1 cellular context compared by ENCODE assay signal in the genomic region with DNA sequence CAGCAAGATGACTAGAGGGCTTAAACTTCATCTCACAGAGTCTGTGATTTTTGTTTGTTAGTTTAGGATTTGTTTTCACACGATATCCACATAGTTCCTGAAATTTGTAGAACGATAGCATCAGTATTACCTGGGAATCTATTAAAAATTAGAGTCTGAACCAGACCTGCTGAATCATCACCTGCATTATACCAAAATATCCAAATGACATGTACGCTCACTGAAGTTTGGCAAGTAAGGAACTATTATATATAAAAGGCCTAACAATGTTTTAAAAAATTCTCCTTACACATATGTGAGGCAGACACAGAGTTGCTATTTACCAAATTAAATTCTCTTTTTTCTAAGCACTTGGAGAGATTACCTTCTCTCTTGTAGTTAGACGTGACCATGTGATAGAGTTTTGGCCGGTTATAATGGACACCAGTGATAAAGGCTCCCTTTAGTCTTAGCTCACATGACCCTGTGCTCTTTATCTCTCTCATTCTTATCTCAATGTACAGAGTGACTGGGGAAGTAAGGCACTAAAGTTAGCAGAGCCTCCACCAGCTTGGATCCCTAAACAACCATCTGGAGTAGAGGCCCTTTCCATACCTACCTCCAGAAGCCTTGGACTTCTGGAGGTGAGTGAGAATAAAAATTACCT.
TF ChIP-seq lines count a peak whose summit lies in the region.

No MANE protein-coding gene starts in this region.

TF ChIP-seq in K562, 482 proteins besides CTCF, POLR2A, EP300 and RAD21 (continued from another document and continues in another):
- TF ChIP-seq TEAD4 (IDR thresholded peaks at IDR 0.05; ENCODE audit: low read length) = peak; percentile 92
- TF ChIP-seq TEAD4 (CRISPR knock-in tag; IDR thresholded peaks at IDR 0.05; ENCODE audit: borderline replicate concordance) = no peak
- TF ChIP-seq, protein P1, sequence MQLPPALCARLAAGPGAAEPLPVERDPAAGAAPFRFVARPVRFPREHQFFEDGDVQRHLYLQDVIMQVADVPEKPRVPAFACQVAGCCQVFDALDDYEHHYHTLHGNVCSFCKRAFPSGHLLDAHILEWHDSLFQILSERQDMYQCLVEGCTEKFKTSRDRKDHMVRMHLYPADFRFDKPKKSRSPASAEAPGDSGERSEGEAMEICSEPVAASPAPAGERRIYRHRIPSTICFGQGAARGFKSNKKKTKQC (CRISPR knock-in tag; IDR thresholded peaks at IDR 0.05) = no peak
- TF ChIP-seq, protein P2, sequence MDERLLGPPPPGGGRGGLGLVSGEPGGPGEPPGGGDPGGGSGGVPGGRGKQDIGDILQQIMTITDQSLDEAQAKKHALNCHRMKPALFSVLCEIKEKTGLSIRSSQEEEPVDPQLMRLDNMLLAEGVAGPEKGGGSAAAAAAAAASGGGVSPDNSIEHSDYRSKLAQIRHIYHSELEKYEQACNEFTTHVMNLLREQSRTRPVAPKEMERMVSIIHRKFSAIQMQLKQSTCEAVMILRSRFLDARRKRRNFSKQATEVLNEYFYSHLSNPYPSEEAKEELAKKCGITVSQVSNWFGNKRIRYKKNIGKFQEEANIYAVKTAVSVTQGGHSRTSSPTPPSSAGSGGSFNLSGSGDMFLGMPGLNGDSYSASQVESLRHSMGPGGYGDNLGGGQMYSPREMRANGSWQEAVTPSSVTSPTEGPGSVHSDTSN (CRISPR knock-in tag; IDR thresholded peaks at IDR 0.05; ENCODE audit: low read depth) = no peak
- TF ChIP-seq, protein P2 (tag; conservative IDR thresholded peaks at IDR 0.05; ENCODE audit: low read depth) = peak; percentile 27; the same call in 1 of the 2 replicates
- TF ChIP-seq EHMT2 (IDR thresholded peaks at IDR 0.05) = peak; percentile 79
- peak; percentile 54 for TF ChIP-seq TBP (optimal IDR thresholded peaks at IDR 0.05; ENCODE audit: low read depth, low read length)
- TF ChIP-seq, protein P3, sequence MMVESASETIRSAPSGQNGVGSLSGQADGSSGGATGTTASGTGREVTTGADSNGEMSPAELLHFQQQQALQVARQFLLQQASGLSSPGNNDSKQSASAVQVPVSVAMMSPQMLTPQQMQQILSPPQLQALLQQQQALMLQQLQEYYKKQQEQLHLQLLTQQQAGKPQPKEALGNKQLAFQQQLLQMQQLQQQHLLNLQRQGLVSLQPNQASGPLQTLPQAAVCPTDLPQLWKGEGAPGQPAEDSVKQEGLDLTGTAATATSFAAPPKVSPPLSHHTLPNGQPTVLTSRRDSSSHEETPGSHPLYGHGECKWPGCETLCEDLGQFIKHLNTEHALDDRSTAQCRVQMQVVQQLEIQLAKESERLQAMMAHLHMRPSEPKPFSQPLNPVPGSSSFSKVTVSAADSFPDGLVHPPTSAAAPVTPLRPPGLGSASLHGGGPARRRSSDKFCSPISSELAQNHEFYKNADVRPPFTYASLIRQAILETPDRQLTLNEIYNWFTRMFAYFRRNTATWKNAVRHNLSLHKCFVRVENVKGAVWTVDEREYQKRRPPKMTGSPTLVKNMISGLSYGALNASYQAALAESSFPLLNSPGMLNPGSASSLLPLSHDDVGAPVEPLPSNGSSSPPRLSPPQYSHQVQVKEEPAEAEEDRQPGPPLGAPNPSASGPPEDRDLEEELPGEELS (CRISPR knock-in tag; IDR thresholded peaks at IDR 0.05; ENCODE audit: borderline replicate concordance) = no peak
- peak in 1 of 2 experiments; percentile 66; a peak in 1 of 4 replicates for TF ChIP-seq MAZ (CRISPR knock-in tag; conservative IDR thresholded peaks at IDR 0.05 in 1 of 2, IDR thresholded peaks at IDR 0.05 in 1 of 2)
- TF ChIP-seq BRCA1 (IDR thresholded peaks at IDR 0.05) = no peak
- no peak for TF ChIP-seq BRCA1 (CRISPR knock-in tag; IDR thresholded peaks at IDR 0.05)
- no peak for TF ChIP-seq ZNF212 (CRISPR knock-in tag; IDR thresholded peaks at IDR 0.05)
- peak; percentile 84 for TF ChIP-seq RNF2 (IDR thresholded peaks at IDR 0.05)
- TF ChIP-seq TRIM24 (IDR thresholded peaks at IDR 0.05) = peak; percentile 95 to 96
- peak; percentile 92 for TF ChIP-seq MITF (IDR thresholded peaks at IDR 0.05)
- no peak for TF ChIP-seq HMG20B (CRISPR knock-in tag; IDR thresholded peaks at IDR 0.05)
- peak; percentile 77; the same call in 1 of the 2 replicates for TF ChIP-seq STAT5A (IDR thresholded peaks at IDR 0.05; ENCODE audit: borderline replicate concordance, low read length)
- TF ChIP-seq FOSL1 (tag; conservative IDR thresholded peaks at IDR 0.05) = peak; percentile 58
- 0 out of 2 replicates have a peak, but pooled peaks have one; percentile 42 for TF ChIP-seq ZNF76 (CRISPR knock-in tag; IDR thresholded peaks at IDR 0.05; ENCODE audit: borderline replicate concordance)
- peak; percentile 86 for TF ChIP-seq SMARCA4 (IDR thresholded peaks at IDR 0.05)
- TF ChIP-seq CHAMP1 (IDR thresholded peaks at IDR 0.05) = peak; percentile 99
- no peak for TF ChIP-seq ZBTB43 (CRISPR knock-in tag; IDR thresholded peaks at IDR 0.05)
- TF ChIP-seq, protein P4, sequence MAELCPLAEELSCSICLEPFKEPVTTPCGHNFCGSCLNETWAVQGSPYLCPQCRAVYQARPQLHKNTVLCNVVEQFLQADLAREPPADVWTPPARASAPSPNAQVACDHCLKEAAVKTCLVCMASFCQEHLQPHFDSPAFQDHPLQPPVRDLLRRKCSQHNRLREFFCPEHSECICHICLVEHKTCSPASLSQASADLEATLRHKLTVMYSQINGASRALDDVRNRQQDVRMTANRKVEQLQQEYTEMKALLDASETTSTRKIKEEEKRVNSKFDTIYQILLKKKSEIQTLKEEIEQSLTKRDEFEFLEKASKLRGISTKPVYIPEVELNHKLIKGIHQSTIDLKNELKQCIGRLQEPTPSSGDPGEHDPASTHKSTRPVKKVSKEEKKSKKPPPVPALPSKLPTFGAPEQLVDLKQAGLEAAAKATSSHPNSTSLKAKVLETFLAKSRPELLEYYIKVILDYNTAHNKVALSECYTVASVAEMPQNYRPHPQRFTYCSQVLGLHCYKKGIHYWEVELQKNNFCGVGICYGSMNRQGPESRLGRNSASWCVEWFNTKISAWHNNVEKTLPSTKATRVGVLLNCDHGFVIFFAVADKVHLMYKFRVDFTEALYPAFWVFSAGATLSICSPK (IDR thresholded peaks at IDR 0.05; ENCODE audit: borderline replicate concordance) = no peak
- no peak for TF ChIP-seq PTTG1 (tag; IDR thresholded peaks at IDR 0.05; ENCODE audit: low read depth)
- TF ChIP-seq, protein P5, sequence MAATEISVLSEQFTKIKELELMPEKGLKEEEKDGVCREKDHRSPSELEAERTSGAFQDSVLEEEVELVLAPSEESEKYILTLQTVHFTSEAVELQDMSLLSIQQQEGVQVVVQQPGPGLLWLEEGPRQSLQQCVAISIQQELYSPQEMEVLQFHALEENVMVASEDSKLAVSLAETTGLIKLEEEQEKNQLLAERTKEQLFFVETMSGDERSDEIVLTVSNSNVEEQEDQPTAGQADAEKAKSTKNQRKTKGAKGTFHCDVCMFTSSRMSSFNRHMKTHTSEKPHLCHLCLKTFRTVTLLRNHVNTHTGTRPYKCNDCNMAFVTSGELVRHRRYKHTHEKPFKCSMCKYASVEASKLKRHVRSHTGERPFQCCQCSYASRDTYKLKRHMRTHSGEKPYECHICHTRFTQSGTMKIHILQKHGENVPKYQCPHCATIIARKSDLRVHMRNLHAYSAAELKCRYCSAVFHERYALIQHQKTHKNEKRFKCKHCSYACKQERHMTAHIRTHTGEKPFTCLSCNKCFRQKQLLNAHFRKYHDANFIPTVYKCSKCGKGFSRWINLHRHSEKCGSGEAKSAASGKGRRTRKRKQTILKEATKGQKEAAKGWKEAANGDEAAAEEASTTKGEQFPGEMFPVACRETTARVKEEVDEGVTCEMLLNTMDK (IDR thresholded peaks at IDR 0.05; ENCODE audit: borderline replicate concordance, insufficient read depth, low read depth, low read length, poor library complexity, severe bottlenecking) = no peak
- TF ChIP-seq HDAC3 (IDR thresholded peaks at IDR 0.05; ENCODE audit: borderline replicate concordance, partially characterized antibody) = peak; percentile 62
- TF ChIP-seq CCNT2 (IDR thresholded peaks at IDR 0.05; ENCODE audit: borderline replicate concordance, extremely low read depth, insufficient read length, low read depth, low read length) = peak; percentile 57
- peak; percentile 84 for TF ChIP-seq USF2 (CRISPR knock-in tag; IDR thresholded peaks at IDR 0.05)
- 0 out of 2 replicates have a peak, but pooled peaks have one; percentile 71 for TF ChIP-seq CBX1 (IDR thresholded peaks at IDR 0.05; ENCODE audit: low read depth)
- no peak for TF ChIP-seq KLF1 (tag; IDR thresholded peaks at IDR 0.05)
- TF ChIP-seq, protein P6, sequence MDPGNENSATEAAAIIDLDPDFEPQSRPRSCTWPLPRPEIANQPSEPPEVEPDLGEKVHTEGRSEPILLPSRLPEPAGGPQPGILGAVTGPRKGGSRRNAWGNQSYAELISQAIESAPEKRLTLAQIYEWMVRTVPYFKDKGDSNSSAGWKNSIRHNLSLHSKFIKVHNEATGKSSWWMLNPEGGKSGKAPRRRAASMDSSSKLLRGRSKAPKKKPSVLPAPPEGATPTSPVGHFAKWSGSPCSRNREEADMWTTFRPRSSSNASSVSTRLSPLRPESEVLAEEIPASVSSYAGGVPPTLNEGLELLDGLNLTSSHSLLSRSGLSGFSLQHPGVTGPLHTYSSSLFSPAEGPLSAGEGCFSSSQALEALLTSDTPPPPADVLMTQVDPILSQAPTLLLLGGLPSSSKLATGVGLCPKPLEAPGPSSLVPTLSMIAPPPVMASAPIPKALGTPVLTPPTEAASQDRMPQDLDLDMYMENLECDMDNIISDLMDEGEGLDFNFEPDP (CRISPR knock-in tag; IDR thresholded peaks at IDR 0.05) = no peak
